In genomic region chr2:46601328-46601963, GRCh38 we compare ENCODE assay signal across 9 cellular contexts. TPM values are rescaled to one million over a fixed set of nuclear protein-coding genes. Genes with fewer than 3 reads are reported as not detected.
A peak's percentile ranks its signal among the peaks of the same experiment; 100 is the strongest.
DNase-seq lines count a peak whose midpoint lies in the region; ATAC-seq and TF ChIP-seq lines count a peak whose summit lies in the region.
"Had no signal": no experiment of that assay in that cellular context is flagged by ENCODE, and none has a peak within 500 bp of the region (broad histone marks: within the 10 kb centered on the region; RNA-seq: fewer than 3 reads in every experiment).

No MANE protein-coding gene starts in this region.

- ATAC-seq in naive B cell (ENCODE audit: low read depth in 2 of 2): peak in 1 of 2 donors; percentile 39
- ATAC-seq in HG03469 (IDR thresholded peaks at IDR 0.05; ENCODE audit: unreplicated experiment): no peak
- ATAC-seq in GM18505 (IDR thresholded peaks at IDR 0.05; ENCODE audit: unreplicated experiment): no peak

- no TSS peak for BruUV-seq in MCF 10A (replicated peaks; lab: Mats Ljungman, UMichigan)

- TF ChIP-seq CTCF in MCF 10A (IDR thresholded peaks at IDR 0.05; ENCODE audit: unreplicated experiment): peak; percentile 27

- H3K36me3 ChIP-seq in CD4-positive, alpha-beta memory T cell (ENCODE audit: insufficient read depth, low read length): no peaks in the 10 kb centered on the region

- no peak overlapping the region for H3K27ac Mint-ChIP-seq in CD4-positive, alpha-beta memory T cell
- H3K27ac Mint-ChIP-seq in MCF 10A (ENCODE audit: low read depth, unreplicated experiment) (no peak overlapping the region), naive B cell (peak overlapping the region in 2 of 6 donors; percentile 27 to 54)
- H3K27ac Mint-ChIP-seq: activated naive CD4-positive, alpha-beta T cell treated with anti-CD3 and anti-CD28 coated beads, Interleukin-2, amount 50 U/mL, for 24 hours had no signal

- no peaks in the 10 kb centered on the region for H3K9me3 Mint-ChIP-seq in CD4-positive, alpha-beta memory T cell
- H3K9me3 Mint-ChIP-seq in MCF 10A (ENCODE audit: unreplicated experiment) (peaks cover 5% of the 10 kb centered on the region), naive B cell (no peaks in the 10 kb centered on the region)
- H3K9me3 Mint-ChIP-seq: activated naive CD4-positive, alpha-beta T cell treated with anti-CD3 and anti-CD28 coated beads, Interleukin-2, amount 50 U/mL, for 24 hours had no signal

- H3K27me3 ChIP-seq in CD4-positive, alpha-beta memory T cell (ENCODE audit: insufficient read depth, low read length): no peaks in the 10 kb centered on the region

- peaks cover 0 to 2% (median 0%) of the 10 kb centered on the region in 4 donors for H3K4me1 Mint-ChIP-seq in CD4-positive, alpha-beta memory T cell
- H3K4me1 Mint-ChIP-seq in MCF 10A (ENCODE audit: insufficient read depth, unreplicated experiment) (no peaks in the 10 kb centered on the region), naive B cell (peaks cover 0 to 7% (median 6%) of the 10 kb centered on the region in 3 donors)

- no peaks in the 10 kb centered on the region for H3K9me3 ChIP-seq in CD4-positive, alpha-beta memory T cell (ENCODE audit: control insufficient read depth in 1 of 2, low read length in 2 of 2)

- TF ChIP-seq POLR2A in GM18505 (IDR thresholded peaks at IDR 0.05; ENCODE audit: borderline replicate concordance, extremely low read depth, insufficient read depth, insufficient read length): no peak

- POLR2A ChIA-PET in CD4-positive, alpha-beta memory T cell (lab: Charles Lee; ENCODE audit: partially characterized antibody): no interaction called here
- POLR2A ChIA-PET in MCF 10A (lab: Yijun Ruan, JAX): no interaction called here

- H3K27me3 Mint-ChIP-seq in CD4-positive, alpha-beta memory T cell: no peaks in the 10 kb centered on the region
- H3K27me3 Mint-ChIP-seq in MCF 10A (ENCODE audit: insufficient read depth, unreplicated experiment) (no peaks in the 10 kb centered on the region), naive B cell (no peaks in the 10 kb centered on the region)
- H3K27me3 Mint-ChIP-seq: activated naive CD4-positive, alpha-beta T cell treated with anti-CD3 and anti-CD28 coated beads, Interleukin-2, amount 50 U/mL, for 24 hours had no signal

- no peak overlapping the region for H3K27ac ChIP-seq in CD4-positive, alpha-beta memory T cell (ENCODE audit: low read depth, low read length)

- DNase-seq in CD4-positive, alpha-beta memory T cell: peak in 4 of 5 donors; percentile 4 to 21 (median 16)
- DNase-seq in KG1 (lab: John Stamatoyannopoulos, UW) (peak; percentile 5), MCF 10A (ENCODE audit: unreplicated experiment) (peak; percentile 14), naive B cell (peak; percentile 23)
- DNase-seq in stimulated activated naive CD4-positive, alpha-beta T cell treated with Interleukin-2 at 50 U/mL for 16 hours (lab: John Stamatoyannopoulos, UW): no peak
- DNase-seq in stimulated activated CD8-positive, alpha-beta memory T cell treated with anti-CD3 and anti-CD28 coated beads, Interleukin-4, amount 100 ng/mL, for 48 hours: no peak

- H3K4me1 ChIP-seq in CD4-positive, alpha-beta memory T cell (ENCODE audit: insufficient read depth, low read length): no peaks in the 10 kb centered on the region

- CTCF ChIA-PET in CD4-positive, alpha-beta memory T cell (lab: Charles Lee; ENCODE audit: partially characterized antibody): interaction anchor here (1.0 to 2.7 kb wide), 3 partner anchors 9 to 139 kb away, joined by 3 to 9 read pairs (median 4); no protein-coding TSS in a partner anchor
- CTCF ChIA-PET in MCF 10A (lab: Yijun Ruan, JAX): interaction anchor here (0.6 to 1.7 kb wide), 9 partner anchors 9 to 141 kb away, joined by 3 to 6 read pairs (median 4); no protein-coding TSS in a partner anchor

- H3K4me3 Mint-ChIP-seq in CD4-positive, alpha-beta memory T cell: no peak overlapping the region
- H3K4me3 Mint-ChIP-seq in MCF 10A (ENCODE audit: unreplicated experiment): no peak overlapping the region
- H3K4me3 Mint-ChIP-seq in naive B cell: no peak overlapping the region
- H3K4me3 Mint-ChIP-seq: activated naive CD4-positive, alpha-beta T cell treated with anti-CD3 and anti-CD28 coated beads, Interleukin-2, amount 50 U/mL, for 24 hours had no signal

- intact Hi-C loops in CD4-positive, alpha-beta memory T cell (cut with micrococcal nuclease): no loop called here
- intact Hi-C loops in MCF 10A (cut with micrococcal nuclease): no loop called here

- H3K36me3 Mint-ChIP-seq in CD4-positive, alpha-beta memory T cell: peaks cover 0 to 4% of the 10 kb centered on the region in 2 donors
- H3K36me3 Mint-ChIP-seq in MCF 10A (ENCODE audit: insufficient read depth, unreplicated experiment) (peaks cover 5% of the 10 kb centered on the region), naive B cell (no peaks in the 10 kb centered on the region)

- no peak overlapping the region for H3K4me3 ChIP-seq in CD4-positive, alpha-beta memory T cell (ENCODE audit: low read length in 2 of 2)

RNA-seq across cellular contexts. Expression of gene PIGF, which starts 15.4 kb away (rescaled TPM):
- total RNA-seq in CD4-positive, alpha-beta memory T cell: 10 to 100 TPM; 26.9 to 30.7 TPM
- polyA plus RNA-seq in CD4-positive, alpha-beta memory T cell: 10 to 100 TPM in 1 of 2 donors, 1 to 10 TPM in 1; 9.3 to 23.8 TPM
- total RNA-seq in MCF 10A (2022): 23.0 and 24.5 TPM in 2 replicates
- polyA plus RNA-seq in naive B cell (ENCODE audit: low read depth in 6 of 6): 10 to 100 TPM; 17.0 to 36.1 (median 22.7) TPM

RNA-seq across cellular contexts. Expression of gene CRIPT, which starts 15.6 kb away (rescaled TPM):
- total RNA-seq in CD4-positive, alpha-beta memory T cell: 10 to 100 TPM; 19.2 to 20.9 TPM
- 10 to 100 TPM in 1 of 2 donors, 1 to 10 TPM in 1; 8.3 to 14.0 TPM for polyA plus RNA-seq in CD4-positive, alpha-beta memory T cell
- total RNA-seq in MCF 10A (2022): 11.1 and 14.3 TPM in 2 replicates
- polyA plus RNA-seq in naive B cell (ENCODE audit: low read depth in 6 of 6): 10 to 100 TPM in 4 of 6 donors, 1 to 10 TPM in 2; 4.5 to 13.5 (median 10.4) TPM

RNA-seq across cellular contexts. Expression of gene ATP6V1E2, which starts 59.1 kb away (rescaled TPM):
- 10 to 100 TPM; 22.8 to 25.5 TPM for total RNA-seq in CD4-positive, alpha-beta memory T cell
- 1 to 10 TPM; 6.8 to 9.6 TPM for polyA plus RNA-seq in CD4-positive, alpha-beta memory T cell
- 11.9 and 18.4 TPM in 2 replicates for total RNA-seq in MCF 10A (2022)
- 10 to 100 TPM in 1 of 6 donors, 1 to 10 TPM in 4, under 1 TPM in 1; 0.82 to 10.8 (median 7.9) TPM for polyA plus RNA-seq in naive B cell (ENCODE audit: low read depth in 6 of 6)

RNA-seq across cellular contexts. Expression of gene RHOQ, which starts 59.2 kb away (rescaled TPM):
- 10 to 100 TPM; 26.5 to 30.6 TPM for total RNA-seq in CD4-positive, alpha-beta memory T cell
- polyA plus RNA-seq in CD4-positive, alpha-beta memory T cell: 1 to 10 TPM in 1 of 2 donors, under 1 TPM in 1; 0.46 to 2.3 TPM
- 30.4 and 44.8 TPM in 2 replicates for total RNA-seq in MCF 10A (2022)
- polyA plus RNA-seq in naive B cell (ENCODE audit: low read depth in 6 of 6): 10 to 100 TPM in 5 of 6 donors, 1 to 10 TPM in 1; 8.5 to 21.7 (median 13.9) TPM

Comparison
In these comparisons a context has a peak if more than half of its experiments do, and no peak if none do; other contexts are left out.
1. DNase-seq: peak in CD4-positive, alpha-beta memory T cell (4 of 5), KG1 (single experiment), MCF 10A (single experiment) and naive B cell (single experiment); none in stimulated activated naive CD4-positive, alpha-beta T cell treated with Interleukin-2 at 50 U/mL for 16 hours (single experiment) and stimulated activated CD8-positive, alpha-beta memory T cell treated with anti-CD3 and anti-CD28 coated beads, Interleukin-4, amount 100 ng/mL, for 48 hours (single experiment).